In the genomic region with DNA sequence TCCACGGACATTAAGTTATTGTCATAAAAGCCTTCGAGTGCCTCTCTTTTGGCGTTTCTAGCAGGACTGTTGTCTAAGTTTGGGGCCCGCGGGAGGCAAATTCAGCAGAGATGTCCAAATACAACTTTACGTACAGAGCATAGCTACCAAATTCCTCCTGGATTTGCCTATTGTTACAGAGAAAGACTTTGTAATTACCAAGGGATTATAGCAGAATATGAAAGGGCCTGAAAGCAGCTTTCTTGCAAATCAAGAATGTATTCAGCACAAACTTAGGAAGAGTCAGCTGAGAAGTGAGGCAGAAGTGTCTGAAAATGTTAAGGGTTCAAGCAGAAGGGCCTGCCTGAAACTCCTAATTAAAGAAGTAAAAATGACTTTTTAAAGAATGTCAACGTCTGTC, we compare ENCODE assay signal across 10 cellular contexts.
"Had no signal": no experiment of that assay in that cellular context is flagged by ENCODE, and none has a peak within 500 bp of the region (broad histone marks: within the 10 kb centered on the region; RNA-seq: fewer than 3 reads in every experiment).

No MANE protein-coding gene starts in this region.

- H3K9ac ChIP-seq: GM23248 had no signal

- H3K36me3 Mint-ChIP-seq: IgD-negative memory B cell had no signal

- H3K27ac ChIP-seq: GM23248, HL-60 had no signal

- H3K4me1 Mint-ChIP-seq: IgD-negative memory B cell had no signal

- H3K4me3 Mint-ChIP-seq: H9, HFFc6, IgD-negative memory B cell had no signal

- FAIRE-seq: H54, HepG2 had no signal

- DNase-seq: GM23248, GOT3, H9, HFFc6, KBM-7 had no signal

- H2AFZ ChIP-seq: GM23248 had no signal

- H3K4me3 ChIP-seq: GM23248 had no signal

- H3K27me3 Mint-ChIP-seq: IgD-negative memory B cell had no signal

- H3K27ac Mint-ChIP-seq: H9, HFFc6, IgD-negative memory B cell had no signal

- ATAC-seq: HCT116, HepG2 had no signal
